In genomic region chr11:23543651-23544216, GRCh38 we compare ENCODE assay signal across 18 cellular contexts.
DNase-seq lines count a peak whose midpoint lies in the region; ATAC-seq, FAIRE-seq and TF ChIP-seq lines count a peak whose summit lies in the region.
"Had no signal": no experiment of that assay in that cellular context is flagged by ENCODE, and none has a peak within 500 bp of the region (broad histone marks: within the 10 kb centered on the region; RNA-seq: fewer than 3 reads in every experiment).

No MANE protein-coding gene starts in this region.

- H3K56ac ChIP-seq in H1 (replicated peaks; ENCODE audit: insufficient read length, low read depth, low read length) (no peak overlapping the region), mesendoderm (ENCODE audit: low read length) (no peak overlapping the region)

- H3K27me3 ChIP-seq in DOHH2 (ENCODE audit: control insufficient read depth, low read length), result no peaks in the 10 kb centered on the region
- no peaks in the 10 kb centered on the region for H3K27me3 ChIP-seq in Loucy (ENCODE audit: insufficient read depth, low read length, poor library complexity, severe bottlenecking)
- no peaks in the 10 kb centered on the region for H3K27me3 ChIP-seq in H1 (replicated peaks in 1 of 4; ENCODE audit: control insufficient read depth in 3 of 4, extremely low read depth in 1 of 4, insufficient read depth in 3 of 4, low read length in 3 of 4)
- no peaks in the 10 kb centered on the region for H3K27me3 ChIP-seq in mesendoderm (ENCODE audit: insufficient read depth, low read length, poor library complexity)

- H3K36me3 ChIP-seq in DOHH2 (ENCODE audit: control insufficient read depth, low read length) (no peaks in the 10 kb centered on the region; the same call in 1 of the 2 replicates), Loucy (ENCODE audit: insufficient read depth, low read length) (no peaks in the 10 kb centered on the region), H1 (ENCODE audit: control insufficient read depth in 2 of 4, insufficient read depth in 4 of 4, low read length in 3 of 4) (no peaks in the 10 kb centered on the region), mesendoderm (ENCODE audit: control insufficient read depth, insufficient read depth, low read length) (no peaks in the 10 kb centered on the region)

- CTCF ChIA-PET in H1 (lab: Charles Lee; ENCODE audit: partially characterized antibody), result interaction anchor here (2.7 kb wide), 1 partner anchor 10 kb away, joined by 7 read pairs; no protein-coding TSS in a partner anchor

- no peak for TF ChIP-seq CTCF in DOHH2 (IDR thresholded peaks at IDR 0.05; ENCODE audit: low read depth, low read length, poor library complexity, severe bottlenecking)
- TF ChIP-seq CTCF in Loucy (conservative IDR thresholded peaks at IDR 0.05; ENCODE audit: low read length), result no peak
- no peak for TF ChIP-seq CTCF in H1 (IDR thresholded peaks at IDR 0.05; ENCODE audit: control extremely low read depth in 1 of 3, insufficient read depth in 1 of 3, low read depth in 1 of 3, low read length in 3 of 3)

- H3K27ac ChIP-seq in DOHH2 (ENCODE audit: low read depth, low read length) (peak overlapping the region; percentile 81), H1 (ENCODE audit: low read depth, low read length) (no peak overlapping the region), mesendoderm (ENCODE audit: low read depth, low read length) (peak overlapping the region; percentile 60)
- H3K27ac ChIP-seq: HL-60 had no signal

- H3K23ac ChIP-seq in H1 (ENCODE audit: insufficient read length), result no peak overlapping the region
- H3K23ac ChIP-seq in mesendoderm (ENCODE audit: low read length), result no peak overlapping the region

- DNase-seq in H1 (ENCODE audit: low read depth in 1 of 2, low spot score in 2 of 2), result no peak
- DNase-seq in mesendoderm, result peak; percentile 57
- DNase-seq in activated T-cell treated with anti-CD3 and anti-CD28 coated beads for 4 hours, result no peak
- no peak for DNase-seq in NCI-H1694 treated with DMSO at 0.1 percent for 48 hours (lab: John Stamatoyannopoulos, UW)
- DNase-seq: ACHN; C1 segment of cervical spinal cord; Calu3; CD4-positive, alpha-beta T cell; DMS 273 treated with DMSO at 0.1 percent for 48 hours; EL; H7 had no signal

- no peak overlapping the region for H3K18ac ChIP-seq in H1 (ENCODE audit: extremely low read depth, low read length)
- peak overlapping the region; percentile 60 for H3K18ac ChIP-seq in mesendoderm (ENCODE audit: low read length)

- H4K91ac ChIP-seq in H1 (replicated peaks; ENCODE audit: insufficient read length, low read length), result no peak overlapping the region

- no peak overlapping the region for H2BK20ac ChIP-seq in H1 (ENCODE audit: low read length)

- ATAC-seq in esophagus mucosa, result no peak
- ATAC-seq in GM19328 (IDR thresholded peaks at IDR 0.05; ENCODE audit: unreplicated experiment), result no peak

- H3K79me1 ChIP-seq in H1 (ENCODE audit: low read depth, low read length) (no peaks in the 10 kb centered on the region), mesendoderm (ENCODE audit: low read length) (no peaks in the 10 kb centered on the region)

- H4K5ac ChIP-seq in H1 (ENCODE audit: insufficient read length, low read depth, low read length) (no peak overlapping the region), mesendoderm (ENCODE audit: low read length) (no peak overlapping the region)

- H3F3A ChIP-seq in DOHH2 (ENCODE audit: control insufficient read depth, insufficient read depth) (peaks cover 4% of the 10 kb centered on the region; the same call in 1 of the 2 replicates), Loucy (ENCODE audit: low read depth) (peaks cover 6% of the 10 kb centered on the region; the same call in 1 of the 2 replicates)

- H3K23me2 ChIP-seq in H1 (ENCODE audit: low read depth, low read length), result no peaks in the 10 kb centered on the region

- H3K9ac ChIP-seq in Loucy (ENCODE audit: low read depth, low read length, poor library complexity, severe bottlenecking), result no peak overlapping the region
- no peak overlapping the region for H3K9ac ChIP-seq in H1 (replicated peaks in 1 of 4; ENCODE audit: extremely low read depth in 1 of 4, low read depth in 3 of 4, low read length in 3 of 4)
- no peak overlapping the region for H3K9ac ChIP-seq in mesendoderm (ENCODE audit: low read length)

- H4K8ac ChIP-seq in H1 (ENCODE audit: extremely low read depth, insufficient read depth, low read length) (no peak overlapping the region), mesendoderm (ENCODE audit: low read depth, low read length) (no peak overlapping the region)

- H2BK120ac ChIP-seq in H1 (replicated peaks; ENCODE audit: low read depth, low read length) (no peak overlapping the region), mesendoderm (ENCODE audit: low read depth, low read length) (peak overlapping the region; percentile 28)

- POLR2A ChIA-PET in H1 (lab: Charles Lee; ENCODE audit: partially characterized antibody), result no interaction called here

- 55% methylated on average over 3 of the region's 3 CpGs; no CpG with 5 or more reads in 1 of the 2 experiments for WGBS in H1 (ENCODE audit: extremely low coverage in 1 of 2, insufficient coverage in 1 of 2, insufficient read length in 1 of 2, insufficient replicate concordance in 2 of 2, low coverage in 1 of 2, low lambda C conversion rate in 2 of 2, missing lambda C conversion rate in 1 of 2), 2 experiments
- no CpG with 5 or more reads among the region's 3 CpGs for WGBS in mesendoderm (ENCODE audit: extremely low coverage, insufficient coverage, low lambda C conversion rate)

- H2BK5ac ChIP-seq in H1 (ENCODE audit: low read depth, low read length) (no peak overlapping the region), mesendoderm (ENCODE audit: low read length) (no peak overlapping the region)

- FAIRE-seq in H1 (lab: Jason Lieb, UNC), result no peak
- FAIRE-seq: G401.6, GM12891 had no signal

- peak overlapping the region; percentile 73 for H3K4me3 ChIP-seq in DOHH2 (ENCODE audit: low read length)
- H3K4me3 ChIP-seq in Loucy (ENCODE audit: low read length, poor library complexity, severe bottlenecking), result no peak overlapping the region
- H3K4me3 ChIP-seq in H1 (ENCODE audit: extremely low read depth in 1 of 4, insufficient read depth in 2 of 4, low read depth in 3 of 4, low read length in 4 of 4), result no peak overlapping the region
- H3K4me3 ChIP-seq in mesendoderm (ENCODE audit: low read length), result no peak overlapping the region

- H2BK15ac ChIP-seq in H1 (ENCODE audit: low read length) (no peak overlapping the region), mesendoderm (replicated peaks; ENCODE audit: low read depth) (peak overlapping the region; percentile 92)

- no peak for TF ChIP-seq POLR2A in H1 (IDR thresholded peaks at IDR 0.05; ENCODE audit: control extremely low read depth in 1 of 2, low read depth in 2 of 2, low read length in 2 of 2)

- H3K4me1 ChIP-seq in DOHH2 (ENCODE audit: control insufficient read depth, low read length), result peaks cover 82% of the 10 kb centered on the region
- peaks cover 38% of the 10 kb centered on the region for H3K4me1 ChIP-seq in Loucy (ENCODE audit: insufficient read depth, low read length, poor library complexity, severe bottlenecking)
- peaks cover 0 to 3% (median 0%) of the 10 kb centered on the region in 4 experiments; a peak in 2 of 7 replicates for H3K4me1 ChIP-seq in H1 (replicated peaks in 1 of 4; ENCODE audit: control insufficient read depth in 3 of 4, insufficient read depth in 4 of 4, low read length in 3 of 4)
- no peaks in the 10 kb centered on the region for H3K4me1 ChIP-seq in mesendoderm (ENCODE audit: control insufficient read depth, low read depth, low read length)

- H3K79me2 ChIP-seq in DOHH2 (ENCODE audit: control insufficient read depth, low read length) (peaks cover 24% of the 10 kb centered on the region), Loucy (ENCODE audit: insufficient read depth, low read length) (no peaks in the 10 kb centered on the region), H1 (ENCODE audit: control insufficient read depth in 1 of 2, insufficient read depth in 2 of 2, low read length in 2 of 2) (no peaks in the 10 kb centered on the region), mesendoderm (ENCODE audit: control insufficient read depth, insufficient read depth, low read length) (no peaks in the 10 kb centered on the region)

- H3K9me3 ChIP-seq in DOHH2 (ENCODE audit: control insufficient read depth, insufficient read depth, low read length), result no peaks in the 10 kb centered on the region
- H3K9me3 ChIP-seq in Loucy (ENCODE audit: insufficient read depth, low read depth, low read length), result no peaks in the 10 kb centered on the region
- no peaks in the 10 kb centered on the region for H3K9me3 ChIP-seq in H1 (ENCODE audit: insufficient read depth in 2 of 2, low read depth in 1 of 2, low read length in 1 of 2)

- H2AK5ac ChIP-seq in H1 (ENCODE audit: low read depth, low read length) (no peak overlapping the region), mesendoderm (ENCODE audit: low read length) (no peak overlapping the region)

- no peak for TF ChIP-seq RAD21 in H1 (IDR thresholded peaks at IDR 0.05 in 1 of 2, conservative IDR thresholded peaks at IDR 0.05 in 1 of 2; ENCODE audit: low read depth in 2 of 2, low read length in 2 of 2)

- no peak for TF ChIP-seq EP300 in H1 (IDR thresholded peaks at IDR 0.05; ENCODE audit: borderline replicate concordance in 1 of 2, low read depth in 2 of 2, low read length in 2 of 2)

- no peak overlapping the region for H3K4ac ChIP-seq in H1 (replicated peaks; ENCODE audit: insufficient read length, low read depth, low read length)
- no peak overlapping the region for H3K4ac ChIP-seq in mesendoderm (ENCODE audit: low read depth, low read length)

- H2AFZ ChIP-seq in Loucy (ENCODE audit: low read length), result peak overlapping the region; percentile 24; the same call in 1 of the 2 replicates
- peak overlapping the region; percentile 58; the same call in 1 of the 2 replicates for H2AFZ ChIP-seq in H1 (ENCODE audit: low read length)

- no peak overlapping the region for H2BK12ac ChIP-seq in H1 (ENCODE audit: low read depth, low read length)

- H3K9me2 ChIP-seq in DOHH2 (replicated peaks; ENCODE audit: control insufficient read depth, low read length) (no peaks in the 10 kb centered on the region), Loucy (replicated peaks; ENCODE audit: low read depth, low read length) (no peaks in the 10 kb centered on the region)

- no peaks in the 10 kb centered on the region for H4K20me1 ChIP-seq in DOHH2 (ENCODE audit: control insufficient read depth, insufficient read depth, low read depth, low read length)
- H4K20me1 ChIP-seq in Loucy (ENCODE audit: insufficient read depth, low read length, poor library complexity, severe bottlenecking), result no peaks in the 10 kb centered on the region
- no peaks in the 10 kb centered on the region for H4K20me1 ChIP-seq in H1 (replicated peaks in 1 of 2; ENCODE audit: control insufficient read depth in 1 of 2, insufficient read depth in 2 of 2, low read length in 2 of 2)

- H3K4me2 ChIP-seq in DOHH2 (ENCODE audit: low read length) (peak overlapping the region; percentile 66), Loucy (ENCODE audit: low read depth, low read length, poor library complexity, severe bottlenecking) (no peak overlapping the region), H1 (ENCODE audit: insufficient read depth in 1 of 2, low read depth in 2 of 2, low read length in 2 of 2) (no peak overlapping the region), mesendoderm (ENCODE audit: low read length) (no peak overlapping the region)

- no peak overlapping the region for H3K14ac ChIP-seq in H1 (ENCODE audit: insufficient read length)

TF ChIP-seq in H1, 55 proteins besides CTCF, POLR2A, EP300 and RAD21 (continues in another document):
- TF ChIP-seq TAF7 (optimal IDR thresholded peaks at IDR 0.05; ENCODE audit: borderline replicate concordance, low read depth, low read length), result no peak
